ENCODE assay signal across 18 cellular contexts in genomic region chr1:17920881-17921635, GRCh38.
DNase-seq lines count a peak whose midpoint lies in the region; ATAC-seq and TF ChIP-seq lines count a peak whose summit lies in the region.
"Had no signal": no experiment of that assay in that cellular context is flagged by ENCODE, and none has a peak within 500 bp of the region (broad histone marks: within the 10 kb centered on the region; RNA-seq: fewer than 3 reads in every experiment).

No MANE protein-coding gene starts in this region.

- no peak overlapping the region for H3K4me3 ChIP-seq in HEK293 (ENCODE audit: low read depth, low read length)
- no peak overlapping the region for H3K4me3 ChIP-seq in coronary artery
- H3K4me3 ChIP-seq in spleen = no peak overlapping the region
- no peak overlapping the region for H3K4me3 ChIP-seq in MG63
- H3K4me3 ChIP-seq: HAP-1 had no signal

- H3K9me3 ChIP-seq in HEK293 (ENCODE audit: control insufficient read depth, insufficient read depth, low read depth, low read length) (no peaks in the 10 kb centered on the region), spleen (no peaks in the 10 kb centered on the region), MG63 (no peaks in the 10 kb centered on the region)
- H3K9me3 ChIP-seq: BE2C, Caco-2, HAP-1 had no signal

- TF ChIP-seq POLR2A in spleen (IDR thresholded peaks at IDR 0.05) = no peak

- no peak for TF ChIP-seq CTCF in HEK293 (tag by site-specific recombination; IDR thresholded peaks at IDR 0.05)
- no peak for TF ChIP-seq CTCF in coronary artery (IDR thresholded peaks at IDR 0.05)
- no peak for TF ChIP-seq CTCF in spleen (IDR thresholded peaks at IDR 0.05 in 8 of 11, conservative IDR thresholded peaks at IDR 0.05 in 3 of 11)

- H3K27ac ChIP-seq in HEK293 (ENCODE audit: extremely low read depth, low read depth, low read length) = no peak overlapping the region
- no peak overlapping the region for H3K27ac ChIP-seq in coronary artery
- H3K27ac ChIP-seq in spleen = no peak overlapping the region
- H3K27ac ChIP-seq: C4-2B, HL-60 had no signal

- peaks cover 0 to 97% (median 24%) of the 10 kb centered on the region in 7 donors for H3K27me3 ChIP-seq in spleen (replicated peaks in 1 of 7)
- H3K27me3 ChIP-seq in MG63 = 0 out of 2 replicates have a peak, but pooled peaks cover 2% of the 10 kb centered on the region
- H3K27me3 ChIP-seq: BE2C had no signal

- DNase-seq in coronary artery (ENCODE audit: low spot score) (peak; percentile 38), islet precursor cell (peak; percentile 32), spleen (peak; percentile 25), MG63 (no peak)
- no peak for DNase-seq in stimulated activated naive CD4-positive, alpha-beta T cell (lab: John Stamatoyannopoulos, UW)
- DNase-seq: ACHN; BE2C; Caco-2; CD8-positive, alpha-beta T cell; DND-41; GDM1; GOT3; HFFc6 had no signal

- H3K4me1 ChIP-seq in HEK293 (ENCODE audit: control insufficient read depth, insufficient read depth, low read length) = no peaks in the 10 kb centered on the region
- no peaks in the 10 kb centered on the region for H3K4me1 ChIP-seq in spleen
- H3K4me1 ChIP-seq: BE2C, Caco-2, HAP-1 had no signal

- 64 to 73% (median 68%) methylated on average over 8 to 9 of the region's 9 CpGs for WGBS in spleen, 5 donors

- intact Hi-C loops in spleen (cut with DNase I; ENCODE audit: low total_unique reads) = no loop called here

- POLR2A ChIA-PET in HEK293 (lab: Yijun Ruan, JAX) = no interaction called here

- H3K36me3 ChIP-seq in HEK293 (ENCODE audit: control insufficient read depth in 2 of 2, insufficient read depth in 1 of 2, low read length in 2 of 2) (no peaks in the 10 kb centered on the region), spleen (no peaks in the 10 kb centered on the region), MG63 (no peaks in the 10 kb centered on the region)
- H3K36me3 ChIP-seq: BE2C, HAP-1 had no signal

- CTCF ChIA-PET in HEK293 (lab: Yijun Ruan, JAX) = interaction anchor here (0.6 kb wide), 1 partner anchor 612 kb away, joined by 3 read pairs; no protein-coding TSS in a partner anchor

- ATAC-seq in HG03378 (IDR thresholded peaks at IDR 0.05; ENCODE audit: unreplicated experiment) = no peak
- ATAC-seq: CD8-positive, alpha-beta T cell had no signal

TF ChIP-seq in HEK293, 187 proteins besides CTCF, POLR2A, EP300 and RAD21:
- TF ChIP-seq ZNF510 (tag by site-specific recombination; IDR thresholded peaks at IDR 0.05; ENCODE audit: insufficient replicate concordance) (no peak), ZNF2 (tag by site-specific recombination; IDR thresholded peaks at IDR 0.05) (no peak), ZFHX2 (tag by site-specific recombination; conservative IDR thresholded peaks at IDR 0.05) (no peak), ELK4 (IDR thresholded peaks at IDR 0.05; ENCODE audit: borderline replicate concordance, low read depth, low read length) (no peak), MYNN (tag by site-specific recombination; IDR thresholded peaks at IDR 0.05; ENCODE audit: borderline replicate concordance) (peak; percentile 71), ZNF416 (tag by site-specific recombination; IDR thresholded peaks at IDR 0.05) (no peak), ZNF530 (tag by site-specific recombination; IDR thresholded peaks at IDR 0.05; ENCODE audit: low read depth) (no peak)
- TF ChIP-seq, protein P1, sequence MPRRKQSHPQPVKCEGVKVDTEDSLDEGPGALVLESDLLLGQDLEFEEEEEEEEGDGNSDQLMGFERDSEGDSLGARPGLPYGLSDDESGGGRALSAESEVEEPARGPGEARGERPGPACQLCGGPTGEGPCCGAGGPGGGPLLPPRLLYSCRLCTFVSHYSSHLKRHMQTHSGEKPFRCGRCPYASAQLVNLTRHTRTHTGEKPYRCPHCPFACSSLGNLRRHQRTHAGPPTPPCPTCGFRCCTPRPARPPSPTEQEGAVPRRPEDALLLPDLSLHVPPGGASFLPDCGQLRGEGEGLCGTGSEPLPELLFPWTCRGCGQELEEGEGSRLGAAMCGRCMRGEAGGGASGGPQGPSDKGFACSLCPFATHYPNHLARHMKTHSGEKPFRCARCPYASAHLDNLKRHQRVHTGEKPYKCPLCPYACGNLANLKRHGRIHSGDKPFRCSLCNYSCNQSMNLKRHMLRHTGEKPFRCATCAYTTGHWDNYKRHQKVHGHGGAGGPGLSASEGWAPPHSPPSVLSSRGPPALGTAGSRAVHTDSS (tag by site-specific recombination; IDR thresholded peaks at IDR 0.05) = no peak

Comparison
In these comparisons a context has a peak if more than half of its experiments do, and no peak if none do; other contexts are left out.
1. DNase-seq: peak in coronary artery (single experiment), islet precursor cell (single experiment) and spleen (single experiment); none in stimulated activated naive CD4-positive, alpha-beta T cell (0 of 6) and MG63 (single experiment).